In genomic region chr4:110620352-110621327, GRCh38 we compare ENCODE assay signal across 8 cellular contexts. TPM values are rescaled to one million over a fixed set of nuclear protein-coding genes. Genes with fewer than 3 reads are reported as not detected.
DNase-seq lines count a peak whose midpoint lies in the region; ATAC-seq and TF ChIP-seq lines count a peak whose summit lies in the region.

No MANE protein-coding gene starts in this region.

- H3K4me1 ChIP-seq in esophagus squamous epithelium, result peaks cover 4 to 70% (median 12%) of the 10 kb centered on the region in 3 donors

- intact Hi-C loops in esophagus squamous epithelium (cut with DNase I), result no loop called here

- DNase-seq in NCI-H69 (lab: John Stamatoyannopoulos, UW), result peak; percentile 74
- no peak for DNase-seq in esophagus squamous epithelium (lab: John Stamatoyannopoulos, UW)
- peak; percentile 60 for DNase-seq in progenitor cell of endocrine pancreas (ENCODE audit: low spot score, unreplicated experiment)
- DNase-seq in NK-92 (lab: John Stamatoyannopoulos, UW; ENCODE audit: unreplicated experiment), result no peak
- no peak for DNase-seq in NCI-H1092 (lab: John Stamatoyannopoulos, UW)

- peak in 1 of 6 experiments; percentile 7 for TF ChIP-seq CTCF in esophagus squamous epithelium (IDR thresholded peaks at IDR 0.05)
- TF ChIP-seq CTCF in progenitor cell of endocrine pancreas (IDR thresholded peaks at IDR 0.05; ENCODE audit: unreplicated experiment), result peak; percentile 37

- H3K27me3 Mint-ChIP-seq in progenitor cell of endocrine pancreas, result peaks cover 99% of the 10 kb centered on the region

- peaks cover 0 to 14% (median 0%) of the 10 kb centered on the region in 3 donors for H3K9me3 ChIP-seq in esophagus squamous epithelium

- peak overlapping the region; percentile 73 for H3K4me3 Mint-ChIP-seq in progenitor cell of endocrine pancreas (ENCODE audit: low read depth)

- no peaks in the 10 kb centered on the region for H3K36me3 Mint-ChIP-seq in progenitor cell of endocrine pancreas (ENCODE audit: insufficient read depth)

- peak overlapping the region; percentile 41 to 78 (median 53) for H3K4me3 ChIP-seq in esophagus squamous epithelium

- H3K27ac ChIP-seq in esophagus squamous epithelium, result peak overlapping the region; percentile 5 to 74 (median 50)

- no peaks in the 10 kb centered on the region for H3K9me3 Mint-ChIP-seq in progenitor cell of endocrine pancreas (ENCODE audit: low read depth)

- H3K36me3 ChIP-seq in esophagus squamous epithelium, result no peaks in the 10 kb centered on the region

- peak overlapping the region; percentile 81 for H3K27ac Mint-ChIP-seq in progenitor cell of endocrine pancreas

- H3K27me3 ChIP-seq in esophagus squamous epithelium, result peaks cover 4 to 100% (median 36%) of the 10 kb centered on the region in 4 donors

- peaks cover 25% of the 10 kb centered on the region for H3K4me1 Mint-ChIP-seq in progenitor cell of endocrine pancreas (ENCODE audit: low read depth)

- ATAC-seq in GM19395 (IDR thresholded peaks at IDR 0.05; ENCODE audit: unreplicated experiment) (peak; percentile 54), HG03565 (IDR thresholded peaks at IDR 0.05; ENCODE audit: unreplicated experiment) (no peak), GM18519 (IDR thresholded peaks at IDR 0.05; ENCODE audit: low FRiP score, unreplicated experiment) (no peak)

- 18 to 33% methylated on average over 21 to 28 of the region's 43 CpGs for WGBS in esophagus squamous epithelium, 2 donors

- TF ChIP-seq POLR2A in esophagus squamous epithelium (IDR thresholded peaks at IDR 0.05), result no peak

RNA-seq across cellular contexts. Expression of gene PITX2, which starts 2.2 kb away (rescaled TPM):
- total RNA-seq in esophagus squamous epithelium (1 to 10 TPM in 2 of 4 donors, under 1 TPM in 1, not detected in 1; 0.66 to 4.8 (median 1.5) TPM), progenitor cell of endocrine pancreas (5.3 and 7.4 TPM in 2 replicates)

Comparison
In these comparisons a context has a peak if more than half of its experiments do, and no peak if none do; other contexts are left out.
1. DNase-seq: peak in NCI-H69 (single experiment) and progenitor cell of endocrine pancreas (single experiment); none in esophagus squamous epithelium (single experiment), NK-92 (single experiment) and NCI-H1092 (single experiment).